Comparison of ENCODE assay signal across 2 cellular contexts in genomic region chr15:51369451-51369761, GRCh38.
TF ChIP-seq lines count a peak whose summit lies in the region.

No MANE protein-coding gene starts in this region.

TF ChIP-seq in A549, 52 proteins besides CTCF, POLR2A, EP300 and RAD21:
- TF ChIP-seq MAZ (IDR thresholded peaks at IDR 0.05; ENCODE audit: borderline replicate concordance, low read depth, low read length) (no peak), CHD4 (IDR thresholded peaks at IDR 0.05; ENCODE audit: borderline replicate concordance) (no peak), ELK1 (IDR thresholded peaks at IDR 0.05; ENCODE audit: low read depth, low read length) (no peak), HEYL (CRISPR knock-in tag; IDR thresholded peaks at IDR 0.05) (no peak), CBX8 (IDR thresholded peaks at IDR 0.05) (no peak), KDM5A (IDR thresholded peaks at IDR 0.05) (no peak), MAFK (IDR thresholded peaks at IDR 0.05; ENCODE audit: partially characterized antibody) (no peak), EHF (CRISPR knock-in tag; IDR thresholded peaks at IDR 0.05) (no peak), USF2 (IDR thresholded peaks at IDR 0.05) (no peak), CHD2 (IDR thresholded peaks at IDR 0.05; ENCODE audit: low read length, partially characterized antibody) (no peak), BCL3 (IDR thresholded peaks at IDR 0.05) (no peak), PHF8 (IDR thresholded peaks at IDR 0.05; ENCODE audit: borderline replicate concordance, low read depth) (no peak)
- TF ChIP-seq, protein P1, sequence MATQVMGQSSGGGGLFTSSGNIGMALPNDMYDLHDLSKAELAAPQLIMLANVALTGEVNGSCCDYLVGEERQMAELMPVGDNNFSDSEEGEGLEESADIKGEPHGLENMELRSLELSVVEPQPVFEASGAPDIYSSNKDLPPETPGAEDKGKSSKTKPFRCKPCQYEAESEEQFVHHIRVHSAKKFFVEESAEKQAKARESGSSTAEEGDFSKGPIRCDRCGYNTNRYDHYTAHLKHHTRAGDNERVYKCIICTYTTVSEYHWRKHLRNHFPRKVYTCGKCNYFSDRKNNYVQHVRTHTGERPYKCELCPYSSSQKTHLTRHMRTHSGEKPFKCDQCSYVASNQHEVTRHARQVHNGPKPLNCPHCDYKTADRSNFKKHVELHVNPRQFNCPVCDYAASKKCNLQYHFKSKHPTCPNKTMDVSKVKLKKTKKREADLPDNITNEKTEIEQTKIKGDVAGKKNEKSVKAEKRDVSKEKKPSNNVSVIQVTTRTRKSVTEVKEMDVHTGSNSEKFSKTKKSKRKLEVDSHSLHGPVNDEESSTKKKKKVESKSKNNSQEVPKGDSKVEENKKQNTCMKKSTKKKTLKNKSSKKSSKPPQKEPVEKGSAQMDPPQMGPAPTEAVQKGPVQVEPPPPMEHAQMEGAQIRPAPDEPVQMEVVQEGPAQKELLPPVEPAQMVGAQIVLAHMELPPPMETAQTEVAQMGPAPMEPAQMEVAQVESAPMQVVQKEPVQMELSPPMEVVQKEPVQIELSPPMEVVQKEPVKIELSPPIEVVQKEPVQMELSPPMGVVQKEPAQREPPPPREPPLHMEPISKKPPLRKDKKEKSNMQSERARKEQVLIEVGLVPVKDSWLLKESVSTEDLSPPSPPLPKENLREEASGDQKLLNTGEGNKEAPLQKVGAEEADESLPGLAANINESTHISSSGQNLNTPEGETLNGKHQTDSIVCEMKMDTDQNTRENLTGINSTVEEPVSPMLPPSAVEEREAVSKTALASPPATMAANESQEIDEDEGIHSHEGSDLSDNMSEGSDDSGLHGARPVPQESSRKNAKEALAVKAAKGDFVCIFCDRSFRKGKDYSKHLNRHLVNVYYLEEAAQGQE (IDR thresholded peaks at IDR 0.05), result no peak
TF ChIP-seq in A549: peak in this region for 0.

TF ChIP-seq in GM12878, 131 proteins besides CTCF, POLR2A, EP300 and RAD21 (continues in another document):
- TF ChIP-seq IKZF2 (IDR thresholded peaks at IDR 0.05) (peak in 1 of 2 experiments; percentile 16; a peak in 2 of 4 replicates), CHD2 (IDR thresholded peaks at IDR 0.05; ENCODE audit: borderline replicate concordance, low read depth, low read length) (0 out of 2 replicates have a peak, but pooled peaks have one; percentile 19), FOXM1 (IDR thresholded peaks at IDR 0.05; ENCODE audit: low read depth, low read length) (no peak), SIX5 (IDR thresholded peaks at IDR 0.05; ENCODE audit: low read depth, low read length, severe bottlenecking) (no peak), RBBP5 (conservative IDR thresholded peaks at IDR 0.05) (no peak), MYC (IDR thresholded peaks at IDR 0.05; ENCODE audit: insufficient read depth, insufficient read length, insufficient replicate concordance, low read length, severe bottlenecking) (no peak), NR2C1 (IDR thresholded peaks at IDR 0.05) (no peak), NBN (IDR thresholded peaks at IDR 0.05) (no peak), CBX3 (IDR thresholded peaks at IDR 0.05; ENCODE audit: borderline replicate concordance, low read depth) (no peak), RUNX3 (IDR thresholded peaks at IDR 0.05; ENCODE audit: low read length) (peak; percentile 31; the same call in 1 of the 2 replicates), SMAD5 (IDR thresholded peaks at IDR 0.05; ENCODE audit: low read depth) (no peak), PML (IDR thresholded peaks at IDR 0.05; ENCODE audit: low read length) (no peak), KDM1A (IDR thresholded peaks at IDR 0.05; ENCODE audit: borderline replicate concordance) (no peak), EED (IDR thresholded peaks at IDR 0.05; ENCODE audit: low read depth) (no peak), NFXL1 (IDR thresholded peaks at IDR 0.05; ENCODE audit: borderline replicate concordance) (no peak), TCF12 (IDR thresholded peaks at IDR 0.05; ENCODE audit: low read depth, low read length) (no peak), NFYA (IDR thresholded peaks at IDR 0.05; ENCODE audit: borderline replicate concordance, low read depth, low read length) (no peak), NFIC (IDR thresholded peaks at IDR 0.05; ENCODE audit: low read depth, low read length) (no peak), ZSCAN29 (IDR thresholded peaks at IDR 0.05) (no peak), IKZF1 (conservative IDR thresholded peaks at IDR 0.05) (no peak), ZNF274 (IDR thresholded peaks at IDR 0.05; ENCODE audit: insufficient read depth, insufficient read length) (no peak), CBX5 (IDR thresholded peaks at IDR 0.05; ENCODE audit: low read depth) (no peak), SPI1 (IDR thresholded peaks at IDR 0.05; ENCODE audit: borderline replicate concordance, insufficient read depth, low read depth, low read length) (no peak), CREM (IDR thresholded peaks at IDR 0.05; ENCODE audit: low read depth) (no peak), TARDBP (IDR thresholded peaks at IDR 0.05; ENCODE audit: borderline replicate concordance) (no peak), ZBTB4 (CRISPR knock-in tag; IDR thresholded peaks at IDR 0.05) (no peak), RELB (IDR thresholded peaks at IDR 0.05; ENCODE audit: low read depth) (no peak), BMI1 (IDR thresholded peaks at IDR 0.05; ENCODE audit: borderline replicate concordance) (no peak), POLR2AphosphoS2 (IDR thresholded peaks at IDR 0.05; ENCODE audit: low read depth, low read length) (no peak), MXI1 (IDR thresholded peaks at IDR 0.05; ENCODE audit: low read depth, low read length) (no peak), MAX (IDR thresholded peaks at IDR 0.05; ENCODE audit: low read depth, low read length) (no peak), BRCA1 (IDR thresholded peaks at IDR 0.05; ENCODE audit: low read depth, low read length) (no peak), ZNF622 (IDR thresholded peaks at IDR 0.05) (no peak), USF2 (IDR thresholded peaks at IDR 0.05; ENCODE audit: borderline replicate concordance, low read depth, low read length) (no peak), RFX5 (IDR thresholded peaks at IDR 0.05; ENCODE audit: low read depth, low read length) (no peak), CHD4 (IDR thresholded peaks at IDR 0.05) (no peak), MTA3 (IDR thresholded peaks at IDR 0.05; ENCODE audit: borderline replicate concordance, low read length) (no peak), JUNB (IDR thresholded peaks at IDR 0.05) (0 out of 2 replicates have a peak, but pooled peaks have one; percentile 10), ATF7 (IDR thresholded peaks at IDR 0.05; ENCODE audit: low read depth) (0 out of 2 replicates have a peak, but pooled peaks have one; percentile 17), NR2F1 (conservative IDR thresholded peaks at IDR 0.05) (peak; percentile 70)
- TF ChIP-seq, protein P2, sequence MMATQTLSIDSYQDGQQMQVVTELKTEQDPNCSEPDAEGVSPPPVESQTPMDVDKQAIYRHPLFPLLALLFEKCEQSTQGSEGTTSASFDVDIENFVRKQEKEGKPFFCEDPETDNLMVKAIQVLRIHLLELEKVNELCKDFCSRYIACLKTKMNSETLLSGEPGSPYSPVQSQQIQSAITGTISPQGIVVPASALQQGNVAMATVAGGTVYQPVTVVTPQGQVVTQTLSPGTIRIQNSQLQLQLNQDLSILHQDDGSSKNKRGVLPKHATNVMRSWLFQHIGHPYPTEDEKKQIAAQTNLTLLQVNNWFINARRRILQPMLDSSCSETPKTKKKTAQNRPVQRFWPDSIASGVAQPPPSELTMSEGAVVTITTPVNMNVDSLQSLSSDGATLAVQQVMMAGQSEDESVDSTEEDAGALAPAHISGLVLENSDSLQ (IDR thresholded peaks at IDR 0.05), result no peak
- TF ChIP-seq, protein P3, sequence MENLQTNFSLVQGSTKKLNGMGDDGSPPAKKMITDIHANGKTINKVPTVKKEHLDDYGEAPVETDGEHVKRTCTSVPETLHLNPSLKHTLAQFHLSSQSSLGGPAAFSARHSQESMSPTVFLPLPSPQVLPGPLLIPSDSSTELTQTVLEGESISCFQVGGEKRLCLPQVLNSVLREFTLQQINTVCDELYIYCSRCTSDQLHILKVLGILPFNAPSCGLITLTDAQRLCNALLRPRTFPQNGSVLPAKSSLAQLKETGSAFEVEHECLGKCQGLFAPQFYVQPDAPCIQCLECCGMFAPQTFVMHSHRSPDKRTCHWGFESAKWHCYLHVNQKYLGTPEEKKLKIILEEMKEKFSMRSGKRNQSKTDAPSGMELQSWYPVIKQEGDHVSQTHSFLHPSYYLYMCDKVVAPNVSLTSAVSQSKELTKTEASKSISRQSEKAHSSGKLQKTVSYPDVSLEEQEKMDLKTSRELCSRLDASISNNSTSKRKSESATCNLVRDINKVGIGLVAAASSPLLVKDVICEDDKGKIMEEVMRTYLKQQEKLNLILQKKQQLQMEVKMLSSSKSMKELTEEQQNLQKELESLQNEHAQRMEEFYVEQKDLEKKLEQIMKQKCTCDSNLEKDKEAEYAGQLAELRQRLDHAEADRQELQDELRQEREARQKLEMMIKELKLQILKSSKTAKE (IDR thresholded peaks at IDR 0.05; ENCODE audit: low read depth, poor library complexity, severe bottlenecking), result no peak
- TF ChIP-seq, protein P4, sequence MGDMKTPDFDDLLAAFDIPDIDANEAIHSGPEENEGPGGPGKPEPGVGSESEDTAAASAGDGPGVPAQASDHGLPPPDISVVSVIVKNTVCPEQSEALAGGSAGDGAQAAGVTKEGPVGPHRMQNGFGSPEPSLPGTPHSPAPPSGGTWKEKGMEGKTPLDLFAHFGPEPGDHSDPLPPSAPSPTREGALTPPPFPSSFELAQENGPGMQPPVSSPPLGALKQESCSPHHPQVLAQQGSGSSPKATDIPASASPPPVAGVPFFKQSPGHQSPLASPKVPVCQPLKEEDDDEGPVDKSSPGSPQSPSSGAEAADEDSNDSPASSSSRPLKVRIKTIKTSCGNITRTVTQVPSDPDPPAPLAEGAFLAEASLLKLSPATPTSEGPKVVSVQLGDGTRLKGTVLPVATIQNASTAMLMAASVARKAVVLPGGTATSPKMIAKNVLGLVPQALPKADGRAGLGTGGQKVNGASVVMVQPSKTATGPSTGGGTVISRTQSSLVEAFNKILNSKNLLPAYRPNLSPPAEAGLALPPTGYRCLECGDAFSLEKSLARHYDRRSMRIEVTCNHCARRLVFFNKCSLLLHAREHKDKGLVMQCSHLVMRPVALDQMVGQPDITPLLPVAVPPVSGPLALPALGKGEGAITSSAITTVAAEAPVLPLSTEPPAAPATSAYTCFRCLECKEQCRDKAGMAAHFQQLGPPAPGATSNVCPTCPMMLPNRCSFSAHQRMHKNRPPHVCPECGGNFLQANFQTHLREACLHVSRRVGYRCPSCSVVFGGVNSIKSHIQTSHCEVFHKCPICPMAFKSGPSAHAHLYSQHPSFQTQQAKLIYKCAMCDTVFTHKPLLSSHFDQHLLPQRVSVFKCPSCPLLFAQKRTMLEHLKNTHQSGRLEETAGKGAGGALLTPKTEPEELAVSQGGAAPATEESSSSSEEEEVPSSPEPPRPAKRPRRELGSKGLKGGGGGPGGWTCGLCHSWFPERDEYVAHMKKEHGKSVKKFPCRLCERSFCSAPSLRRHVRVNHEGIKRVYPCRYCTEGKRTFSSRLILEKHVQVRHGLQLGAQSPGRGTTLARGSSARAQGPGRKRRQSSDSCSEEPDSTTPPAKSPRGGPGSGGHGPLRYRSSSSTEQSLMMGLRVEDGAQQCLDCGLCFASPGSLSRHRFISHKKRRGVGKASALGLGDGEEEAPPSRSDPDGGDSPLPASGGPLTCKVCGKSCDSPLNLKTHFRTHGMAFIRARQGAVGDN (IDR thresholded peaks at IDR 0.05), result no peak
